In the genomic region with DNA sequence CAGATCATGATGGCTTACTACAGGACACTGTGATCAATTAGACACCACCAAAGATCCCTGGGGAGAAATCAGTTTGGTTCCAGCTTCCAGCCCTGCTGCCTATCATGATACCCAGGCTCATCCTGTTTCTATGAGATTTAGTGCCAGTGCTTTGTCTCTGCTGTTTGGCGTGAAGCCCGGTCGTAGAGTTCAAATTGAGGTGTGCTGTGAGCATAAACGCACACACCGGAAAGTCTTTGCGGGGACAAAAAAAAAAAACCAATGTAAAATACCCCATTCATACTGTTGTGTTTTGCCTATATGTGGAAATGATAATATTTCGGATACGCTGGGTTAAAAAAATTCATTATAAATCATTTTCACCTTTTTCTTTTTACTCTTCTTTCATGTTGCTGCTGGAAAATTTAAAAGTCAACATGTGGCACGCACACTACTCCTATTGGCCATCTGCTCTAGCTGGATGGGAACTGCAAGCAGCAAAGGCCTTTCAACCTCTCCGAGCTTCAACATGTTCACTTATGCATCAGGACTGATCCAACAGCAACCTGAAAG, we compare ENCODE assay signal across 1 cellular context.
A peak's percentile ranks its signal among the peaks of the same experiment; 100 is the strongest.
TF ChIP-seq lines count a peak whose summit lies in the region.

No MANE protein-coding gene starts in this region.

TF ChIP-seq in HepG2, 621 proteins besides CTCF, POLR2A, EP300 and RAD21:
- TF ChIP-seq KLF9 (CRISPR knock-in tag; IDR thresholded peaks at IDR 0.05; ENCODE audit: low read depth) (0 out of 2 replicates have a peak, but pooled peaks have one; percentile 59), FOXM1 (CRISPR knock-in tag; IDR thresholded peaks at IDR 0.05) (0 out of 2 replicates have a peak, but pooled peaks have one; percentile 71), POLR2G (IDR thresholded peaks at IDR 0.05; ENCODE audit: low read depth, low read length) (peak; percentile 71; the same call in 1 of the 2 replicates), ZNF557 (CRISPR knock-in tag; IDR thresholded peaks at IDR 0.05) (no peak), ZNF746 (CRISPR knock-in tag; IDR thresholded peaks at IDR 0.05) (no peak), ATF7-NPFF (CRISPR knock-in tag; IDR thresholded peaks at IDR 0.05; ENCODE audit: low read depth) (peak; percentile 0; the same call in 1 of the 2 replicates)
- TF ChIP-seq, protein P1, sequence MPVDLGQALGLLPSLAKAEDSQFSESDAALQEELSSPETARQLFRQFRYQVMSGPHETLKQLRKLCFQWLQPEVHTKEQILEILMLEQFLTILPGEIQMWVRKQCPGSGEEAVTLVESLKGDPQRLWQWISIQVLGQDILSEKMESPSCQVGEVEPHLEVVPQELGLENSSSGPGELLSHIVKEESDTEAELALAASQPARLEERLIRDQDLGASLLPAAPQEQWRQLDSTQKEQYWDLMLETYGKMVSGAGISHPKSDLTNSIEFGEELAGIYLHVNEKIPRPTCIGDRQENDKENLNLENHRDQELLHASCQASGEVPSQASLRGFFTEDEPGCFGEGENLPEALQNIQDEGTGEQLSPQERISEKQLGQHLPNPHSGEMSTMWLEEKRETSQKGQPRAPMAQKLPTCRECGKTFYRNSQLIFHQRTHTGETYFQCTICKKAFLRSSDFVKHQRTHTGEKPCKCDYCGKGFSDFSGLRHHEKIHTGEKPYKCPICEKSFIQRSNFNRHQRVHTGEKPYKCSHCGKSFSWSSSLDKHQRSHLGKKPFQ (CRISPR knock-in tag; IDR thresholded peaks at IDR 0.05; ENCODE audit: insufficient replicate concordance) = peak; percentile 25
